Comparison of ENCODE assay signal across 1 cellular context in genomic region chr2:170717991-170718589, GRCh38.
TF ChIP-seq lines count a peak whose summit lies in the region.

No MANE protein-coding gene starts in this region.

TF ChIP-seq in HepG2, 621 proteins besides CTCF, POLR2A, EP300 and RAD21 (continued from another document):
- TF ChIP-seq HNF4A (CRISPR knock-in tag; IDR thresholded peaks at IDR 0.05) (no peak), ZC3H13 (CRISPR knock-in tag; IDR thresholded peaks at IDR 0.05) (peak; percentile 92), AFF4 (CRISPR knock-in tag; IDR thresholded peaks at IDR 0.05) (peak; percentile 98), SNAPC5 (CRISPR knock-in tag; IDR thresholded peaks at IDR 0.05; ENCODE audit: borderline replicate concordance) (no peak), ZNF670 (CRISPR knock-in tag; IDR thresholded peaks at IDR 0.05; ENCODE audit: borderline replicate concordance) (no peak), CBX1 (IDR thresholded peaks at IDR 0.05; ENCODE audit: low read depth) (no peak), NFIC (IDR thresholded peaks at IDR 0.05; ENCODE audit: low read length) (peak; percentile 66; the same call in 1 of the 2 replicates), RFX5 (IDR thresholded peaks at IDR 0.05; ENCODE audit: low read depth, low read length) (no peak), DMTF1 (CRISPR knock-in tag; IDR thresholded peaks at IDR 0.05) (no peak), ZNF850 (CRISPR knock-in tag; conservative IDR thresholded peaks at IDR 0.05) (no peak), E2F5 (CRISPR knock-in tag; conservative IDR thresholded peaks at IDR 0.05) (no peak), ZNF652 (CRISPR knock-in tag; IDR thresholded peaks at IDR 0.05; ENCODE audit: borderline replicate concordance, low read depth) (no peak), BCL6 (CRISPR knock-in tag; IDR thresholded peaks at IDR 0.05) (no peak), CREB3 (CRISPR knock-in tag; IDR thresholded peaks at IDR 0.05) (no peak), NR2F2 (IDR thresholded peaks at IDR 0.05; ENCODE audit: borderline replicate concordance, low read depth) (peak; percentile 17; the same call in 1 of the 2 replicates), ZBTB39 (CRISPR knock-in tag; IDR thresholded peaks at IDR 0.05) (no peak), ZNF737 (CRISPR knock-in tag; IDR thresholded peaks at IDR 0.05; ENCODE audit: borderline replicate concordance) (no peak), ZNF326 (CRISPR knock-in tag; IDR thresholded peaks at IDR 0.05; ENCODE audit: borderline replicate concordance) (no peak), TCF7L2 (IDR thresholded peaks at IDR 0.05; ENCODE audit: low read depth, low read length) (no peak), SP1 (IDR thresholded peaks at IDR 0.05) (no peak), SP1 (CRISPR knock-in tag; IDR thresholded peaks at IDR 0.05) (no peak), MED1 (CRISPR knock-in tag; IDR thresholded peaks at IDR 0.05) (peak; percentile 17; the same call in 1 of the 2 replicates), PAX8 (CRISPR knock-in tag; IDR thresholded peaks at IDR 0.05; ENCODE audit: borderline replicate concordance) (no peak), ZBTB46 (CRISPR knock-in tag; IDR thresholded peaks at IDR 0.05; ENCODE audit: borderline replicate concordance) (no peak), ZNF580 (CRISPR knock-in tag; IDR thresholded peaks at IDR 0.05; ENCODE audit: borderline replicate concordance, low read depth) (no peak), KLF11 (CRISPR knock-in tag; IDR thresholded peaks at IDR 0.05) (no peak), ZNF75D (CRISPR knock-in tag; IDR thresholded peaks at IDR 0.05; ENCODE audit: borderline replicate concordance) (no peak), ZNF510 (CRISPR knock-in tag; IDR thresholded peaks at IDR 0.05; ENCODE audit: low read depth) (no peak), CENPT (CRISPR knock-in tag; IDR thresholded peaks at IDR 0.05; ENCODE audit: low read depth) (no peak), ZNF318 (CRISPR knock-in tag; IDR thresholded peaks at IDR 0.05) (no peak), KLF6 (CRISPR knock-in tag; IDR thresholded peaks at IDR 0.05) (no peak), ONECUT2 (CRISPR knock-in tag; IDR thresholded peaks at IDR 0.05) (no peak), POGZ (CRISPR knock-in tag; IDR thresholded peaks at IDR 0.05) (no peak), SIN3B (IDR thresholded peaks at IDR 0.05; ENCODE audit: low read length) (no peak), KAT7 (CRISPR knock-in tag; IDR thresholded peaks at IDR 0.05; ENCODE audit: borderline replicate concordance) (0 out of 2 replicates have a peak, but pooled peaks have one; percentile 42), FOSL1 (CRISPR knock-in tag; IDR thresholded peaks at IDR 0.05; ENCODE audit: borderline replicate concordance) (no peak), SAP130 (CRISPR knock-in tag; IDR thresholded peaks at IDR 0.05; ENCODE audit: low read depth) (peak; percentile 10; the same call in 1 of the 2 replicates), TOPORS (CRISPR knock-in tag; IDR thresholded peaks at IDR 0.05) (0 out of 2 replicates have a peak, but pooled peaks have one; percentile 67)
TF ChIP-seq in HepG2: peak in this region for 46.
